Comparison of ENCODE assay signal across 25 cellular contexts in the genomic region with DNA sequence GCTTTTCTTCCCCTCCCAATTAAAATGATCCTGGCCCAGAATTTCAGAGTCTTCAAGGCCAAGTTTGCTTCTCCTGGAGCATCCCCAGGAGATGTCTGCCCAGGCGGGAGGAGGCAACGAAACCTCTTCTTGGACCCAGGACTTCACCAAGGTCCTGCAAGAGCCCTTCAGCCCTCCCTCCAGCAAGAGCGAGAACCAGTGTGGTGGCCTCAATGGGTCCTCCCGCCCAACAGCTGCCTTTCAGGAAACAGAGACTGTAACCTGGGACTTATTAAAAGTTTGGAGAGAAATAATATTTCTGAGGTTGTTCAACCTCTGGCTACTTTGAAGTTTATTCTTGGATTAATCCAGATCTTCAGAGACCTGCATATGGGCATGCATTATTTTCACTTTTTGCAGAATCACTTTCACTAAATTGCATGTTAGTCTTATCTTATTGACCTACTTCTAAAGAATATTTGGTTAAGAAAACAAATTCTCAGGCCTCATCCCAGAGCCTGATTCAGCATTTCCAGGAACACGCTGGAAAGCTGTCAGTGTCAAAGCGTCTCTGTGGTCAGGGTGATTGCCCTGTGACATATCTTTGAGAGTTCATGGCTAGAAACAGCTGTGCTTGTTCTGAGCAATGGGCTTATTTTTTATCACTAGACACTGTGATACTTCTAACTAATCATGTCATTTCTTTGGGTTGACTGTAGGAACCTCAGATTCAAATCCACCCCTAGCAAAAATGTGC.
DNase-seq lines count a peak whose midpoint lies in the region; ATAC-seq and TF ChIP-seq lines count a peak whose summit lies in the region.
"Had no signal": no experiment of that assay in that cellular context is flagged by ENCODE, and none has a peak within 500 bp of the region (broad histone marks: within the 10 kb centered on the region; RNA-seq: fewer than 3 reads in every experiment).

No MANE protein-coding gene starts in this region.

- no peaks in the 10 kb centered on the region for H3K36me3 ChIP-seq in IMR-90 (ENCODE audit: control insufficient read depth, insufficient read depth, low read length)
- H3K36me3 ChIP-seq in adrenal gland (replicated peaks in 1 of 2) = no peaks in the 10 kb centered on the region
- H3K36me3 ChIP-seq in trophoblast cell (ENCODE audit: control insufficient read depth in 1 of 2, insufficient read depth in 2 of 2, low read length in 2 of 2) = no peaks in the 10 kb centered on the region
- H3K36me3 ChIP-seq: BE2C, esophagus squamous epithelium, thyroid gland had no signal

- BruUV-seq in IMR-90 (replicated peaks; lab: Mats Ljungman, UMichigan) = no TSS peak

- TF ChIP-seq RAD21 in IMR-90 (IDR thresholded peaks at IDR 0.05; ENCODE audit: low read length) = no peak

- H2BK5ac ChIP-seq in IMR-90 (ENCODE audit: low read depth, low read length, poor library complexity, severe bottlenecking) (no peak overlapping the region), trophoblast cell (ENCODE audit: low read depth, low read length, poor library complexity) (no peak overlapping the region)

- no peak overlapping the region for H2BK12ac ChIP-seq in trophoblast cell (ENCODE audit: low read length)

- no peak for TF ChIP-seq CTCF in IMR-90 (conservative IDR thresholded peaks at IDR 0.05; ENCODE audit: low read depth, low read length)
- no peak for TF ChIP-seq CTCF in adrenal gland (IDR thresholded peaks at IDR 0.05)
- TF ChIP-seq CTCF in fibroblast of pulmonary artery (IDR thresholded peaks at IDR 0.05; ENCODE audit: low read length, missing control alignments) = no peak

- H3K27ac ChIP-seq in IMR-90 (ENCODE audit: insufficient read depth, low read length) = no peak overlapping the region
- no peak overlapping the region for H3K27ac ChIP-seq in adrenal gland
- H3K27ac ChIP-seq in trophoblast cell (ENCODE audit: low read depth, low read length) = no peak overlapping the region
- H3K27ac ChIP-seq: body of pancreas, esophagus squamous epithelium, hepatocyte, thyroid gland had no signal

- no peak overlapping the region for H3K4me2 ChIP-seq in IMR-90 (ENCODE audit: low read depth, low read length)
- H3K4me2 ChIP-seq in trophoblast cell (ENCODE audit: low read length) = no peak overlapping the region
- H3K4me2 ChIP-seq: hepatocyte had no signal

- no peak overlapping the region for H2BK20ac ChIP-seq in IMR-90 (ENCODE audit: low read depth, low read length)

- H4K20me1 ChIP-seq in IMR-90 (ENCODE audit: insufficient read depth, low read length) = no peaks in the 10 kb centered on the region

- H3K79me1 ChIP-seq in IMR-90 (ENCODE audit: low read depth in 1 of 2, low read length in 2 of 2) (no peaks in the 10 kb centered on the region), trophoblast cell (ENCODE audit: low read length) (no peaks in the 10 kb centered on the region)

- H2AK9ac ChIP-seq in IMR-90 (replicated peaks; ENCODE audit: low read depth, low read length, poor library complexity) = no peak overlapping the region

- CTCF ChIA-PET in IMR-90 (lab: Yijun Ruan, JAX) = interaction anchor here (0.5 kb wide), 1 partner anchor 85 kb away, joined by 4 read pairs; no protein-coding TSS in a partner anchor

- no peak overlapping the region for H2BK120ac ChIP-seq in IMR-90 (ENCODE audit: low read depth, low read length)
- H2BK120ac ChIP-seq in trophoblast cell (ENCODE audit: insufficient read depth, low read length, poor library complexity) = no peak overlapping the region

- H3K9me1 ChIP-seq in IMR-90 (ENCODE audit: insufficient read depth, low read length) = no peaks in the 10 kb centered on the region

- H3K56ac ChIP-seq in IMR-90 (ENCODE audit: extremely low read depth, insufficient read depth, low read length) = no peak overlapping the region

- no peak overlapping the region for H2AK5ac ChIP-seq in IMR-90 (ENCODE audit: low read depth, low read length)
- H2AK5ac ChIP-seq in trophoblast cell (ENCODE audit: low read length) = no peak overlapping the region

- no peak overlapping the region for H2AFZ ChIP-seq in IMR-90 (replicated peaks; ENCODE audit: low read length, poor library complexity)
- H2AFZ ChIP-seq in trophoblast cell (ENCODE audit: insufficient read depth, low read length, poor library complexity) = no peak overlapping the region
- H2AFZ ChIP-seq: hepatocyte had no signal

- H3K9me3 ChIP-seq in IMR-90 (ENCODE audit: control insufficient read depth, insufficient read depth, low read length) = peaks cover under 1% of the 10 kb centered on the region; the same call in 1 of the 2 replicates
- no peaks in the 10 kb centered on the region for H3K9me3 ChIP-seq in adrenal gland (replicated peaks in 1 of 3)
- no peaks in the 10 kb centered on the region for H3K9me3 ChIP-seq in trophoblast cell (ENCODE audit: insufficient read depth, low read depth, low read length)
- H3K9me3 ChIP-seq: BE2C, body of pancreas, esophagus squamous epithelium, thyroid gland had no signal

- H3K9ac ChIP-seq in IMR-90 (ENCODE audit: low read depth, low read length) (no peak overlapping the region), trophoblast cell (ENCODE audit: low read length) (peak overlapping the region; percentile 64)

- DNase-seq in IMR-90 (no peak), adrenal gland (peak in 6 of 7 donors; percentile 29 to 61 (median 52)), fibroblast of pulmonary artery (ENCODE audit: low read depth) (peak; percentile 9), trophoblast cell (no peak), hypothalamus (lab: John Stamatoyannopoulos, UW) (no peak), hippocampal formation (lab: John Stamatoyannopoulos, UW) (no peak)
- DNase-seq: activated CD4-positive, alpha-beta T cell treated with anti-CD3 and anti-CD28 coated beads, Interleukin-2, amount 50 U/mL, for 1 hour; activated CD8-positive, alpha-beta memory T cell treated with anti-CD3 and anti-CD28 coated beads, Interleukin-2, amount 10 ng/mL, durations not matched to agents 7 days and 5 days; activated gamma-delta T cell treated with Interleukin-2 at 50 U/mL for 16 hours; activated T-cell treated with anti-CD3 and anti-CD28 coated beads, Interleukin-2, amount 50 U/mL, for 48 hours; BE2C; body of pancreas; CD8-positive, alpha-beta T cell; cerebellar nuclear complex; esophagus squamous epithelium; H9; NCI-H1048; NCI-H2107; stimulated activated CD4-positive, alpha-beta T cell treated with anti-CD3 and anti-CD28 coated beads, Interleukin-1b, Interleukin-23, amount 100 ng/mL, for 48 hours; stimulated activated naive CD8-positive, alpha-beta T cell treated with anti-CD3 and anti-CD28 coated beads, Interleukin-15, Interleukin-2, amounts not matched to agents 100 U/mL and 50 U/mL, for 24 hours; T-cell; thyroid gland had no signal

- H3K4me1 ChIP-seq in IMR-90 (ENCODE audit: control insufficient read depth, insufficient read depth, low read length) = peaks cover 4% of the 10 kb centered on the region
- H3K4me1 ChIP-seq in adrenal gland (replicated peaks in 1 of 2) = peaks cover 0 to 19% of the 10 kb centered on the region in 2 donors
- H3K4me1 ChIP-seq in trophoblast cell (ENCODE audit: control insufficient read depth in 1 of 2, insufficient read depth in 2 of 2, low read length in 2 of 2) = no peaks in the 10 kb centered on the region
- H3K4me1 ChIP-seq: BE2C, thyroid gland had no signal

- no peak overlapping the region for H2BK15ac ChIP-seq in IMR-90 (ENCODE audit: low read depth, low read length)

- TF ChIP-seq POLR2A in IMR-90 (IDR thresholded peaks at IDR 0.05; ENCODE audit: low read depth, low read length) = no peak
- no peak for TF ChIP-seq POLR2A in adrenal gland (IDR thresholded peaks at IDR 0.05)

- H3K79me2 ChIP-seq in trophoblast cell (ENCODE audit: control insufficient read depth, insufficient read depth, low read length, poor library complexity) = no peaks in the 10 kb centered on the region
- H3K79me2 ChIP-seq: hepatocyte had no signal

- 0 out of 2 replicates have a peak overlapping the region, but pooled peaks have one; percentile 33 for H3K23ac ChIP-seq in IMR-90 (ENCODE audit: low read depth, low read length)
- H3K23ac ChIP-seq in trophoblast cell (ENCODE audit: low read length) = no peak overlapping the region

- H3K27me3 ChIP-seq in IMR-90 (ENCODE audit: control insufficient read depth, insufficient read depth, low read length) = peaks cover 77% of the 10 kb centered on the region
- peaks cover 16% of the 10 kb centered on the region for H3K27me3 ChIP-seq in adrenal gland
- H3K27me3 ChIP-seq in trophoblast cell (ENCODE audit: insufficient read depth, low read length) = no peaks in the 10 kb centered on the region
- H3K27me3 ChIP-seq: thyroid gland had no signal

- no CpG with 5 or more reads among the region's 6 CpGs for WGBS in IMR-90 (ENCODE audit: extremely low coverage in 2 of 2, insufficient read length in 1 of 2), 2 experiments
- WGBS in adrenal gland, 4 donors = 46 to 67% (median 52%) methylated on average over 6 of the region's 6 CpGs
- no CpG with 5 or more reads among the region's 6 CpGs for WGBS in trophoblast cell (ENCODE audit: extremely low coverage, insufficient coverage, insufficient read length)

- H4K91ac ChIP-seq in IMR-90 (ENCODE audit: insufficient read depth, low read depth, low read length) (no peak overlapping the region), trophoblast cell (ENCODE audit: low read depth, low read length) (no peak overlapping the region)

- no peak overlapping the region for H3K18ac ChIP-seq in IMR-90 (ENCODE audit: low read depth, low read length)
- H3K18ac ChIP-seq in trophoblast cell (ENCODE audit: low read length) = no peak overlapping the region

- H3K4ac ChIP-seq in IMR-90 (ENCODE audit: low read depth, low read length) (no peak overlapping the region), trophoblast cell (ENCODE audit: low read depth, low read length) (no peak overlapping the region)

- dilution Hi-C loops in IMR-90 (cut with HindIII; ENCODE audit: low sequenced_read_pairs, unreplicated experiment) = no loop called here

- POLR2A ChIA-PET in IMR-90 (lab: Charles Lee; ENCODE audit: unreplicated experiment) = no interaction called here

- no peak overlapping the region for H4K12ac ChIP-seq in trophoblast cell (ENCODE audit: low read depth, low read length)

- H3K14ac ChIP-seq in IMR-90 (replicated peaks; ENCODE audit: low read depth, low read length) = no peak overlapping the region
- no peak overlapping the region for H3K14ac ChIP-seq in trophoblast cell (ENCODE audit: low read length)

- intact Hi-C loops in IMR-90 (cut with micrococcal nuclease) (no loop called here), adrenal gland (cut with DNase I) (no loop called here)

- H3K4me3 ChIP-seq in IMR-90 (ENCODE audit: insufficient read depth, low read depth, low read length) (no peak overlapping the region), adrenal gland (no peak overlapping the region), fibroblast of pulmonary artery (replicated peaks; ENCODE audit: low read depth, low read length) (no peak overlapping the region), trophoblast cell (ENCODE audit: low read depth, low read length) (no peak overlapping the region)
- H3K4me3 ChIP-seq: body of pancreas, esophagus squamous epithelium, hepatocyte, thyroid gland had no signal

- in situ Hi-C loops in IMR-90 (cut with MboI; ENCODE audit: low sequenced_read_pairs) = no loop called here

- H4K8ac ChIP-seq in IMR-90 (ENCODE audit: low read depth in 2 of 2, low read length in 2 of 2) (no peak overlapping the region), trophoblast cell (ENCODE audit: low read depth, low read length) (no peak overlapping the region)

- no peak overlapping the region for H4K5ac ChIP-seq in IMR-90 (ENCODE audit: low read depth, low read length)

- no peak for ATAC-seq in IMR-90 (ENCODE audit: low read depth)
- no peak for ATAC-seq in HG02610 (IDR thresholded peaks at IDR 0.05; ENCODE audit: unreplicated experiment)
- ATAC-seq: activated CD8-positive, alpha-beta memory T cell treated with anti-CD3 and anti-CD28 coated beads, Interleukin-2, amount 10 ng/mL, durations not matched to agents 7 days and 5 days; body of pancreas; CD8-positive, alpha-beta T cell; stimulated activated naive CD8-positive, alpha-beta T cell treated with anti-CD3 and anti-CD28 coated beads, Interleukin-15, Interleukin-2, amounts not matched to agents 100 U/mL and 50 U/mL, for 24 hours; T-cell; WTC11 had no signal

Comparison
In these comparisons a context has a peak if more than half of its experiments do, and no peak if none do; other contexts are left out.
1. DNase-seq: peak in adrenal gland (6 of 7) and fibroblast of pulmonary artery (single experiment); none in IMR-90 (single experiment), trophoblast cell (0 of 2), hypothalamus (0 of 51) and hippocampal formation (0 of 2).